In the genomic region with DNA sequence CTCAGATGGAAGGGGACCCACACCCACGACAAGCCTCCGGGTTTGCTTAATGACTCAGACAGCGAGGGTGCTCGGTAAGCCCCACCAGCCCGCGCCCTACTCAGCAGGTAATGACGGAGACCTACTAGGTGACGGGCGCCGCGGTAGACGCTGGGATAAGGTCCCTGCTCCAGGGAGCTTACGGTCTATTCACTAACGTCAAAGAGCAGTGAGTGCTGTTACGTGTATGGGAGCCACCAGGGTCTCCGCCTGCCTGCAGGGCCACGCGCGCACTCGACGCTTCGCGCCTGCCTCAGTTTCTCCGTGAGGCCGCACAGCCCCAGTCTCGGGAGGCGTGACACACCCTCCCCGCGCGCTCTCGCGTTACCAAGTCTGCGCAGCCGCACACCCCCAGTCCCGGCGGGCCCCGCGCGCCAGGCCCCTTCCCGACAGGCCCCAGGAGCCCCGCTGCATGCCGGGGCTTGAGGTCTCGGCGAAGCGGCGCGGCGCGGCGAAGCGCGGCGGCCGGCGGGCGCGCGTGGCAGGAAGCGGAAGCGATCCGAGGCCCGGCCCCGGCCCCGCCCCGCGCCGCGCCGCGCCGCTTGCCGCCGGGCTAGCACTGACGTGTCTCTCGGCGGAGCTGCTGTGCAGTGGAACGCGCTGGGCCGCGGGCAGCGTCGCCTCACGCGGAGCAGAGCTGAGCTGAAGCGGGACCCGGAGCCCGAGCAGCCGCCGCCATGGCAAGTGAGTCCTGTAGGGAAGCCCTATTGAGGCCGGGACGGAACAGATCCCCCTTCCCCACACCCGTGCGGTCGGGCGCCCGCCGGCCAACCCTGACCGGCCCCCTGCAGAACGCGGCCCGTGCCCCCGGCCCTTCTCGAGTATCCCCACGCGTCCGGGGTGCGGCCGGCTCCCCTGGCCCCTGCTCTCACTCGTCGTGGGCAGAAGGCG, we compare ENCODE assay signal across 8 cellular contexts. TPM values are rescaled to one million over a fixed set of nuclear protein-coding genes. Genes with fewer than 3 reads are reported as not detected.
DNase-seq lines count a peak whose midpoint lies in the region; ATAC-seq and TF ChIP-seq lines count a peak whose summit lies in the region.

A gene (plus strand): TSS at position 601 of the 930 bp plus-strand sequence. CDS start 116 bp downstream, at position 717.

- DNase-seq in BE2C (peak; percentile 97), GM19240 (ENCODE audit: insufficient read length, low spot score) (peak; percentile 97), NCI-H524 treated with DMSO at 0.1 percent for 48 hours (lab: John Stamatoyannopoulos, UW) (peak; percentile 39)
- DNase-seq in activated CD4-positive, alpha-beta T cell treated with anti-CD3 and anti-CD28 coated beads for 4 hours: peak; percentile 94
- peak; percentile 88 to 94 (median 91) for DNase-seq in stimulated activated CD4-positive, alpha-beta T cell treated with anti-CD3 and anti-CD28 coated beads, Interleukin-1b, Interleukin-23, amount 100 ng/mL, for 24 hours (ENCODE audit: low read depth in 4 of 4, low spot score in 1 of 4)

- H3K4me1 ChIP-seq in BE2C: peaks cover 6% of the 10 kb centered on the region

- H3K27ac ChIP-seq in cingulate gyrus (ENCODE audit: low read depth, low read length) (peak within 1 kb of the TSS; percentile 74), layer of hippocampus (ENCODE audit: low read depth, low read length) (peak within 1 kb of the TSS; percentile 76)

- H3K4me3 ChIP-seq in BE2C (ENCODE audit: low read depth, low read length): peak within 1 kb of the TSS; percentile 85

- H3K9me3 ChIP-seq in BE2C: no peaks in the 10 kb centered on the region

- peaks cover 40% of the 10 kb centered on the region for H3K36me3 ChIP-seq in BE2C

- H3K27me3 ChIP-seq in BE2C (peaks cover 4% of the 10 kb centered on the region; the same call in 1 of the 2 replicates), layer of hippocampus (ENCODE audit: control insufficient read depth, insufficient read depth, low read length) (no peaks in the 10 kb centered on the region)

- TF ChIP-seq CTCF in BE2C (IDR thresholded peaks at IDR 0.05; ENCODE audit: low read depth, low read length): no peak

- ATAC-seq in HG03460 (IDR thresholded peaks at IDR 0.05; ENCODE audit: unreplicated experiment): peak; percentile 86

RNA-seq across cellular contexts. Expression of the gene that starts here (rescaled TPM):
- 211 TPM for polyA plus RNA-seq in BE2C (2012; ENCODE audit: insufficient read depth, insufficient read length, low read depth)

Comparison
In these comparisons a context has a peak if more than half of its experiments do, and no peak if none do; other contexts are left out.
1. Peak in every context shown above with its lines: DNase-seq, ATAC-seq, H3K4me3 ChIP-seq and H3K27ac ChIP-seq.
2. DNase-seq: peak in every context shown above with its lines; median percentile 97 in BE2C; 97 in GM19240; 94 in activated CD4-positive, alpha-beta T cell treated with anti-CD3 and anti-CD28 coated beads for 4 hours; 91 in stimulated activated CD4-positive, alpha-beta T cell treated with anti-CD3 and anti-CD28 coated beads, Interleukin-1b, Interleukin-23, amount 100 ng/mL, for 24 hours; 39 in NCI-H524 treated with DMSO at 0.1 percent for 48 hours.